Comparison of ENCODE assay signal across 13 cellular contexts in genomic region chr15:91921188-91921820, GRCh38.
DNase-seq lines count a peak whose midpoint lies in the region; ATAC-seq and TF ChIP-seq lines count a peak whose summit lies in the region.
"Had no signal": no experiment of that assay in that cellular context is flagged by ENCODE, and none has a peak within 500 bp of the region (broad histone marks: within the 10 kb centered on the region; RNA-seq: fewer than 3 reads in every experiment).

No MANE protein-coding gene starts in this region.

- H4K20me1 ChIP-seq in OCI-LY7 (ENCODE audit: insufficient read depth, low read length): 0 out of 2 replicates have a peak, but pooled peaks cover 4% of the 10 kb centered on the region

- no peak for TF ChIP-seq CTCF in CD4-positive, alpha-beta T cell (IDR thresholded peaks at IDR 0.05)
- TF ChIP-seq CTCF in OCI-LY7 (conservative IDR thresholded peaks at IDR 0.05; ENCODE audit: low read length): no peak
- no peak for TF ChIP-seq CTCF in natural killer cell (IDR thresholded peaks at IDR 0.05)

- H3K27me3 ChIP-seq in CD4-positive, alpha-beta T cell (ENCODE audit: control insufficient read depth, insufficient read depth, low read length): no peaks in the 10 kb centered on the region

- BruUV-seq in OCI-LY7 (replicated peaks; lab: Mats Ljungman, UMichigan): no TSS peak

- peak overlapping the region; percentile 35; the same call in 1 of the 2 replicates for H3K4me2 ChIP-seq in OCI-LY7 (ENCODE audit: low read length)

- intact Hi-C loops in CD4-positive, alpha-beta T cell (cut with DNase I, micrococcal nuclease): no loop called here
- intact Hi-C loops in OCI-LY7 (cut with micrococcal nuclease; ENCODE audit: unreplicated experiment) (no loop called here), natural killer cell (cut with micrococcal nuclease) (no loop called here)

- H3K9me3 ChIP-seq in CD4-positive, alpha-beta T cell (ENCODE audit: control insufficient read depth, low read length): no peaks in the 10 kb centered on the region
- H3K9me3 ChIP-seq in OCI-LY7 (ENCODE audit: low read length): no peaks in the 10 kb centered on the region
- H3K9me3 ChIP-seq: HAP-1 had no signal

- H3K36me3 ChIP-seq in OCI-LY7 (ENCODE audit: insufficient read depth, low read length): peaks cover 17% of the 10 kb centered on the region
- H3K36me3 ChIP-seq: HAP-1 had no signal

- no peak for DNase-seq in CD4-positive, alpha-beta T cell
- DNase-seq in OCI-LY7 (ENCODE audit: low spot score): no peak
- DNase-seq in effector memory CD8-positive, alpha-beta T cell: no peak
- no peak for DNase-seq in natural killer cell
- no peak for DNase-seq in mesenteric fat pad (ENCODE audit: low spot score)
- DNase-seq in AG20443 (ENCODE audit: low spot score): no peak
- no peak for DNase-seq in NCI-H2171 (lab: John Stamatoyannopoulos, UW)
- DNase-seq: EL, left cardiac atrium, NCI-H2081 treated with DMSO at 0.1 percent for 48 hours, small intestine had no signal

- H3K4me3 ChIP-seq in OCI-LY7 (ENCODE audit: low read depth, low read length, poor library complexity, severe bottlenecking): no peak overlapping the region
- H3K4me3 ChIP-seq: HAP-1 had no signal

- H3K9me3 Mint-ChIP-seq in CD4-positive, alpha-beta T cell: no peaks in the 10 kb centered on the region
- H3K9me3 Mint-ChIP-seq in effector memory CD8-positive, alpha-beta T cell: no peaks in the 10 kb centered on the region
- H3K9me3 Mint-ChIP-seq in natural killer cell: no peaks in the 10 kb centered on the region

- H3K4me3 Mint-ChIP-seq in CD4-positive, alpha-beta T cell: peak overlapping the region; percentile 18
- H3K4me3 Mint-ChIP-seq in effector memory CD8-positive, alpha-beta T cell: no peak overlapping the region
- H3K4me3 Mint-ChIP-seq in natural killer cell: no peak overlapping the region

- POLR2A ChIA-PET in CD4-positive, alpha-beta T cell (lab: Charles Lee): no interaction called here
- POLR2A ChIA-PET in OCI-LY7 (lab: Charles Lee): interaction anchor here (2.5 kb wide), 1 partner anchor 14 kb away, joined by 7 read pairs; no protein-coding TSS in a partner anchor

- no peak overlapping the region for H3K27ac ChIP-seq in CD4-positive, alpha-beta T cell (ENCODE audit: low read depth, low read length)
- peak overlapping the region; percentile 10 for H3K27ac ChIP-seq in OCI-LY7 (ENCODE audit: low read depth, low read length, poor library complexity, severe bottlenecking)

- H3K79me2 ChIP-seq in OCI-LY7 (ENCODE audit: insufficient read depth, low read depth, low read length): peaks cover 35% of the 10 kb centered on the region; the same call in 1 of the 2 replicates

- peaks cover 67% of the 10 kb centered on the region for H3K4me1 Mint-ChIP-seq in CD4-positive, alpha-beta T cell (ENCODE audit: low read depth)
- H3K4me1 Mint-ChIP-seq in effector memory CD8-positive, alpha-beta T cell (ENCODE audit: low read depth in 2 of 2): peaks cover 52 to 68% of the 10 kb centered on the region in 2 donors
- peaks cover 71 to 74% of the 10 kb centered on the region in 2 donors for H3K4me1 Mint-ChIP-seq in natural killer cell

- no peak overlapping the region for H2AFZ ChIP-seq in OCI-LY7 (ENCODE audit: low read length)

- H3K27ac Mint-ChIP-seq in CD4-positive, alpha-beta T cell: no peak overlapping the region
- peak overlapping the region; percentile 51 to 81 for H3K27ac Mint-ChIP-seq in effector memory CD8-positive, alpha-beta T cell
- H3K27ac Mint-ChIP-seq in natural killer cell: peak overlapping the region; percentile 48 to 64

- H3K36me3 Mint-ChIP-seq in CD4-positive, alpha-beta T cell (ENCODE audit: low read depth): peaks cover 26% of the 10 kb centered on the region
- peaks cover 20% of the 10 kb centered on the region for H3K36me3 Mint-ChIP-seq in effector memory CD8-positive, alpha-beta T cell (ENCODE audit: insufficient read depth)
- H3K36me3 Mint-ChIP-seq in natural killer cell: peaks cover 6% of the 10 kb centered on the region

- CTCF ChIA-PET in CD4-positive, alpha-beta T cell (lab: Charles Lee): interaction anchor here (0.7 to 1.3 kb wide), 3 partner anchors 11 to 67 kb away, joined by 3 to 5 read pairs (median 4); partner anchors contain the start of gene SLCO3A1
- CTCF ChIA-PET in OCI-LY7 (lab: Charles Lee; ENCODE audit: unreplicated experiment): no interaction called here

- peak; percentile 76 for ATAC-seq in CD4-positive, alpha-beta T cell (ENCODE audit: poor library complexity)
- ATAC-seq in effector memory CD8-positive, alpha-beta T cell (replicated peaks): peak; percentile 73
- ATAC-seq in natural killer cell (peak; percentile 58 to 88 (median 83)), GM19397 (IDR thresholded peaks at IDR 0.05; ENCODE audit: unreplicated experiment) (no peak)

- peaks cover 55% of the 10 kb centered on the region for H3K4me1 ChIP-seq in OCI-LY7 (ENCODE audit: insufficient read depth, low read length, poor library complexity, severe bottlenecking)
- H3K4me1 ChIP-seq: HAP-1 had no signal

- H3K27me3 Mint-ChIP-seq in CD4-positive, alpha-beta T cell: no peaks in the 10 kb centered on the region
- H3K27me3 Mint-ChIP-seq in effector memory CD8-positive, alpha-beta T cell: no peaks in the 10 kb centered on the region
- H3K27me3 Mint-ChIP-seq in natural killer cell (ENCODE audit: low read depth in 2 of 2): no peaks in the 10 kb centered on the region

- no peaks in the 10 kb centered on the region for H3K9me2 ChIP-seq in OCI-LY7 (ENCODE audit: insufficient read depth, low read length)
